Comparison of ENCODE assay signal across 9 cellular contexts in the genomic region with DNA sequence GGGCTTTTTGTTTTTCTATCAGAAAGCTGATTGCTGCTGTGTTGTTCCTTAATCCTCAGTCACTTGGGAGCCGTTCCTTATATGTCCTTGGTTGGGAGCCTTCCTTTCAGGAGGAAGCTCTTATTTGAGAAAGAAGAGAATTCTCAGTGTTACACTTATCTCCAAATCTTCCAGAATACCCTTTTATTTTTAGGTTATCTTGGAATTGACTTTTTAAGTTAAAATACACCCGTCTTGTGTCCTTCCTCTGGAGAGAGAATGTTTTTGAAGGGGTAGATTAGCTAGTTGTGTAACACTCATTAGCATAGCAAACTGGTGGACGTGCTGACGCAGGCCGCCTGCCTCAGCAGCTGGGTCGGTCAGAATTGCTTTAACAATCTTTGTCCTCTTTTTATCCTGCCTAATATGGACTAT. TPM values are rescaled to one million over a fixed set of nuclear protein-coding genes. Genes with fewer than 3 reads are reported as not detected.
DNase-seq lines count a peak whose midpoint lies in the region; ATAC-seq and TF ChIP-seq lines count a peak whose summit lies in the region.
"Had no signal": no experiment of that assay in that cellular context is flagged by ENCODE, and none has a peak within 500 bp of the region (broad histone marks: within the 10 kb centered on the region; RNA-seq: fewer than 3 reads in every experiment).

No MANE protein-coding gene starts in this region.

- TF ChIP-seq CTCF in body of pancreas (IDR thresholded peaks at IDR 0.05): no peak
- TF ChIP-seq CTCF in psoas muscle (IDR thresholded peaks at IDR 0.05): no peak

- peak overlapping the region in 3 of 4 donors; percentile 50 to 76 (median 73) for H3K27ac ChIP-seq in body of pancreas
- H3K27ac ChIP-seq in psoas muscle: peak overlapping the region; percentile 62

- H3K4me3 ChIP-seq in H7 (ENCODE audit: insufficient read depth, low read depth, low read length) (no peak overlapping the region), body of pancreas (no peak overlapping the region), psoas muscle (peak overlapping the region; percentile 39)

- H3K4me1 ChIP-seq in body of pancreas: peaks cover 24% of the 10 kb centered on the region
- H3K4me1 ChIP-seq in psoas muscle: peaks cover 22% of the 10 kb centered on the region

- H3K9me3 ChIP-seq in body of pancreas (no peaks in the 10 kb centered on the region), psoas muscle (no peaks in the 10 kb centered on the region)

- H3K36me3 ChIP-seq in H7 (replicated peaks; ENCODE audit: control insufficient read depth, insufficient read depth, low read length) (0 out of 2 replicates have a peak, but pooled peaks cover 1% of the 10 kb centered on the region), body of pancreas (replicated peaks in 1 of 2; ENCODE audit: insufficient read depth in 1 of 2, low read depth in 2 of 2) (no peaks in the 10 kb centered on the region), psoas muscle (ENCODE audit: insufficient read depth in 1 of 2, low read depth in 1 of 2) (peaks cover 0 to 6% of the 10 kb centered on the region in 2 donors)

- peak; percentile 17 for DNase-seq in H7
- peak; percentile 49 to 77 (median 66) for DNase-seq in body of pancreas
- peak; percentile 26 for DNase-seq in iPS-NIHi11 (ENCODE audit: low spot score)
- DNase-seq in psoas muscle: peak; percentile 34 to 68
- DNase-seq in GM19238 (ENCODE audit: insufficient read length, low spot score): no peak
- DNase-seq: activated T-cell treated with anti-CD3 and anti-CD28 coated beads, Interleukin-2, amount 50 U/mL, for 48 hours had no signal

- ATAC-seq in body of pancreas (peak; percentile 96), psoas muscle (peak; percentile 53 to 85 (median 78)), GM21619 (IDR thresholded peaks at IDR 0.05; ENCODE audit: unreplicated experiment) (no peak), GM18505 (IDR thresholded peaks at IDR 0.05; ENCODE audit: unreplicated experiment) (no peak), GM21381 (IDR thresholded peaks at IDR 0.05; ENCODE audit: unreplicated experiment) (no peak)

- intact Hi-C loops in body of pancreas (cut with DNase I) (no loop called here), psoas muscle (cut with DNase I) (loop anchor here in 1 of 2 donors (1.0 kb wide), 1 partner anchor 35 kb away; no protein-coding TSS in a partner anchor)

- 14 to 17% methylated on average over 6 of the region's 6 CpGs for WGBS in body of pancreas, 2 donors
- WGBS in psoas muscle, 3 donors: 29 to 57% (median 30%) methylated on average over 6 of the region's 6 CpGs

- TF ChIP-seq POLR2A in body of pancreas (IDR thresholded peaks at IDR 0.05) (no peak), GM18505 (IDR thresholded peaks at IDR 0.05; ENCODE audit: borderline replicate concordance, extremely low read depth, insufficient read depth, insufficient read length) (no peak)

- H3K27me3 ChIP-seq in H7 (ENCODE audit: control insufficient read depth, insufficient read depth, low read length) (no peaks in the 10 kb centered on the region), body of pancreas (no peaks in the 10 kb centered on the region), psoas muscle (ENCODE audit: insufficient read depth in 3 of 3, low read length in 2 of 3) (no peaks in the 10 kb centered on the region)

RNA-seq across cellular contexts. Expression of a gene that starts 42.1 kb away (rescaled TPM):
- 15.9 and 18.0 TPM in 2 replicates for total RNA-seq in H7 (2014; rRNA removed; shearing (Covaris generic))
- total RNA-seq in body of pancreas (10 to 100 TPM in 1 of 2 donors, 1 to 10 TPM in 1; 6.0 to 23.4 TPM), psoas muscle (10 to 100 TPM; 10.3 to 21.6 (median 13.7) TPM)
- polyA plus RNA-seq in psoas muscle: 1 to 10 TPM; 2.7 to 3.7 (median 3.3) TPM

Comparison
In these comparisons a context has a peak if more than half of its experiments do, and no peak if none do; other contexts are left out.
1. ATAC-seq: peak in body of pancreas (single experiment) and psoas muscle (4 of 4); none in GM21619 (single experiment), GM18505 (single experiment) and GM21381 (single experiment).